In genomic region chr2:11344342-11344955, GRCh38 we compare ENCODE assay signal across 7 cellular contexts. TPM values are rescaled to one million over a fixed set of nuclear protein-coding genes. Genes with fewer than 3 reads are reported as not detected.
DNase-seq lines count a peak whose midpoint lies in the region; ATAC-seq, FAIRE-seq and TF ChIP-seq lines count a peak whose summit lies in the region.

ROCK2 (minus strand) TSS chr2:11344636; CDS start chr2:11344136, 500 bp downstream.

- POLR2A ChIA-PET in GM12878 (lab: Charles Lee) = interaction anchor here (0.8 to 1.0 kb wide), 3 partner anchors 17 to 33 kb away, joined by 3 read pairs; no protein-coding TSS in a partner anchor

- CTCF ChIA-PET in GM12878 (lab: Yijun Ruan, JAX) = interaction anchor here (0.7 to 3.2 kb wide), 2 partner anchors 94 to 110 kb away, joined by 4 to 13 read pairs; no protein-coding TSS in a partner anchor

- TF ChIP-seq RAD21 in GM12878 (IDR thresholded peaks at IDR 0.05; ENCODE audit: insufficient read depth, low read depth, low read length) = no peak

- RAD21 ChIA-PET in GM12878 (lab: Charles Lee; ENCODE audit: unreplicated experiment) = interaction anchor here (1.3 to 1.6 kb wide), 2 partner anchors 110 to 121 kb away, joined by 3 to 7 read pairs; partner anchors contain the start of gene E2F6

- H3K27ac ChIP-seq in GM12878 (ENCODE audit: control insufficient read depth, insufficient read depth) (peak within 1 kb of the TSS; percentile 68), sigmoid colon (peak within 1 kb of the TSS; percentile 98 to 100 (median 98))

- peak within 1 kb of the TSS; percentile 79 for H3K9ac ChIP-seq in GM12878 (ENCODE audit: control insufficient read depth, insufficient read depth, low read length)

- intact Hi-C loops in GM12878 (cut with micrococcal nuclease; ENCODE audit: unreplicated experiment) (loop anchor here (5.0 to 10.0 kb wide), 2 partner anchors 112 to 210 kb away; a partner anchor contains a TSS), sigmoid colon (cut with DNase I) (loop anchor here (2.0 to 5.0 kb wide), 5 partner anchors 68 to 212 kb away; partner anchors contain the start of genes E2F6 and SLC66A3)

- SMC1A ChIA-PET in GM12878 (lab: Charles Lee; ENCODE audit: uncharacterized antibody, unreplicated experiment) = interaction anchor here (1.3 kb wide), 1 partner anchor 30 kb away, joined by 3 read pairs; no protein-coding TSS in a partner anchor

- DNase-seq in NCI-H187 (lab: John Stamatoyannopoulos, UW) = peak; percentile 24 to 87
- DNase-seq in T1000 (lab: John Stamatoyannopoulos, UW) = peak; percentile 48
- DNase-seq in GM12878 (ENCODE audit: low read depth, low spot score) = no peak
- DNase-seq in hypothalamus (lab: John Stamatoyannopoulos, UW) = peak in 49 of 51 donors; percentile 36 to 86 (median 76)
- peak; percentile 93 for DNase-seq in sigmoid colon

- H4K20me1 ChIP-seq in GM12878 (ENCODE audit: control insufficient read depth, insufficient read depth) = no peaks in the 10 kb centered on the region

- TF ChIP-seq POLR2A in GM12878 (IDR thresholded peaks at IDR 0.05; ENCODE audit: low read depth, low read length) (peak; percentile 74; the same call in 1 of the 2 replicates), sigmoid colon (IDR thresholded peaks at IDR 0.05) (no peak)

- H3K9me3 ChIP-seq in GM12878 (replicated peaks; ENCODE audit: control insufficient read depth, insufficient read depth, low read length) (no peaks in the 10 kb centered on the region), sigmoid colon (no peaks in the 10 kb centered on the region)

- H3K27me3 ChIP-seq in GM12878 (replicated peaks in 1 of 2; ENCODE audit: control insufficient read depth in 2 of 2, insufficient read depth in 2 of 2, low read length in 1 of 2) (no peaks in the 10 kb centered on the region), sigmoid colon (no peaks in the 10 kb centered on the region)

- ATAC-seq in GM18498 (IDR thresholded peaks at IDR 0.05; ENCODE audit: unreplicated experiment) = peak; percentile 68
- ATAC-seq in HG02852 (IDR thresholded peaks at IDR 0.05; ENCODE audit: unreplicated experiment) = peak; percentile 65
- peak; percentile 46 for ATAC-seq in GM12878

- no peak for FAIRE-seq in GM12878 (lab: Jason Lieb, UNC)

- no peak for TF ChIP-seq CTCF in GM12878 (IDR thresholded peaks at IDR 0.05 in 2 of 3, conservative IDR thresholded peaks at IDR 0.05 in 1 of 3; ENCODE audit: control insufficient read depth in 2 of 3, extremely low read depth in 1 of 3, insufficient read depth in 1 of 3, low read depth in 3 of 3, low read length in 3 of 3)
- no peak for TF ChIP-seq CTCF in sigmoid colon (IDR thresholded peaks at IDR 0.05)

- TF ChIP-seq EP300 in GM12878 (IDR thresholded peaks at IDR 0.05; ENCODE audit: borderline replicate concordance in 1 of 2, control insufficient read depth in 1 of 2, low read depth in 2 of 2, low read length in 2 of 2) = no peak
- no peak for TF ChIP-seq EP300 in sigmoid colon (IDR thresholded peaks at IDR 0.05)

- H3K36me3 ChIP-seq in GM12878 (ENCODE audit: control insufficient read depth in 2 of 2, insufficient read depth in 2 of 2, low read length in 1 of 2) = no peaks in the 10 kb centered on the region
- H3K36me3 ChIP-seq in sigmoid colon = no peaks in the 10 kb centered on the region

- peak within 1 kb of the TSS; percentile 76 for H2AFZ ChIP-seq in GM12878 (ENCODE audit: control insufficient read depth, low read depth, low read length)

- 0% methylated on average over 16 of the region's 90 CpGs for WGBS in GM12878 (ENCODE audit: insufficient coverage, insufficient replicate concordance, low lambda C conversion rate, missing lambda C conversion rate)
- WGBS in sigmoid colon, 2 donors = 1% methylated on average over 90 of the region's 90 CpGs

- H3K79me2 ChIP-seq in GM12878 (ENCODE audit: control insufficient read depth, insufficient read depth, low read length) = peaks cover 45% of the 10 kb centered on the region

- BruUV-seq in GM12878 (replicated peaks; lab: Mats Ljungman, UMichigan) = no TSS peak

- H3K4me2 ChIP-seq in GM12878 (ENCODE audit: control insufficient read depth, insufficient read depth) = peak within 1 kb of the TSS; percentile 83

- no peaks in the 10 kb centered on the region for H3K4me1 ChIP-seq in GM12878 (ENCODE audit: control insufficient read depth, insufficient read depth, low read length)
- H3K4me1 ChIP-seq in sigmoid colon = peaks cover 0 to 41% (median 35%) of the 10 kb centered on the region in 4 donors

- H3K4me3 ChIP-seq in GM12878 (peak within 1 kb of the TSS; percentile 95), sigmoid colon (peak within 1 kb of the TSS; percentile 76 to 100 (median 93))

- in situ Hi-C loops in GM12878 (cut with MboI) = no loop called here

TF ChIP-seq in GM12878, 131 proteins besides CTCF, POLR2A, EP300 and RAD21 (continues in another document):
- TF ChIP-seq SPI1 (IDR thresholded peaks at IDR 0.05; ENCODE audit: borderline replicate concordance, insufficient read depth, low read depth, low read length) (peak; percentile 28; the same call in 1 of the 2 replicates), PAX5 (IDR thresholded peaks at IDR 0.05; ENCODE audit: borderline replicate concordance, low read depth, low read length) (0 out of 2 replicates have a peak, but pooled peaks have one; percentile 53), E2F4 (IDR thresholded peaks at IDR 0.05; ENCODE audit: low read depth, low read length) (no peak), NR2F1 (conservative IDR thresholded peaks at IDR 0.05) (peak; percentile 26; the same call in 1 of the 2 replicates), ZNF687 (IDR thresholded peaks at IDR 0.05) (peak; percentile 21; the same call in 1 of the 2 replicates)

RNA-seq across cellular contexts. Expression of gene ROCK2, which starts in this region (rescaled TPM):
- total RNA-seq in GM12878 (2013; cell fraction: nucleolus; rRNA removed) = 48.5 and 57.0 TPM in 2 replicates
- 12.5 and 17.7 TPM in 2 replicates for total RNA-seq in GM12878 (2014; rRNA removed)
- total RNA-seq in GM12878 (2014; rRNA removed; fragmentation: Illumina TruSeq; extraction: Trizol) = 22.1 and 22.5 TPM in 2 replicates
- total RNA-seq in GM12878 (2021) = 16.3 and 19.3 TPM in 2 replicates
- polyA plus RNA-seq in GM12878 (2011; ENCODE audit: low read depth) = 3.0 TPM
- polyA plus RNA-seq in GM12878 (2011; rRNA removed) = 5.1 and 9.1 TPM in 2 replicates
- polyA plus RNA-seq in GM12878 (2011; cell fraction: cytosol; rRNA removed) = 1.6 and 2.3 TPM in 2 replicates
- 3.3 and 5.0 TPM in 2 replicates for polyA plus RNA-seq in GM12878 (2011; cell fraction: nucleus; rRNA removed)
- polyA plus RNA-seq in GM12878 (2012) = 5.2 and 6.6 TPM in 2 replicates
- 12.7 and 15.8 TPM in 2 replicates for polyA plus RNA-seq in GM12878 (2014; fragmentation: Illumina TruSeq; extraction: Trizol)
- 1 to 10 TPM; 4.6 to 5.8 TPM for polyA plus RNA-seq in GM12878 (2014; fragmentation: Nextera tagmentation; extraction: Ambion mirVana)
- polyA plus RNA-seq in GM12878 (2014; rRNA removed) = 6.3 and 7.6 TPM in 2 replicates
- 1 to 10 TPM; 5.6 to 9.0 TPM for polyA plus RNA-seq in GM12878 (2016; fragmentation: Nextera tagmentation; extraction: Ambion mirVana)
- 9.1 and 14.3 TPM in 2 replicates for polyA minus RNA-seq in GM12878 (2011; rRNA and poly(A)+ RNA removed)
- 3.7 and 4.7 TPM in 2 replicates for polyA minus RNA-seq in GM12878 (2011; cell fraction: cytosol; rRNA and poly(A)+ RNA removed)
- polyA minus RNA-seq in GM12878 (2011; cell fraction: nucleus; rRNA and poly(A)+ RNA removed) = 8.5 and 13.8 TPM in 2 replicates
- total RNA-seq in sigmoid colon = 10 to 100 TPM; 43.5 to 74.8 (median 48.3) TPM
- 10 to 100 TPM; 15.2 to 21.3 (median 16.8) TPM for polyA plus RNA-seq in sigmoid colon
